1 cellular context compared by ENCODE assay signal in the genomic region with DNA sequence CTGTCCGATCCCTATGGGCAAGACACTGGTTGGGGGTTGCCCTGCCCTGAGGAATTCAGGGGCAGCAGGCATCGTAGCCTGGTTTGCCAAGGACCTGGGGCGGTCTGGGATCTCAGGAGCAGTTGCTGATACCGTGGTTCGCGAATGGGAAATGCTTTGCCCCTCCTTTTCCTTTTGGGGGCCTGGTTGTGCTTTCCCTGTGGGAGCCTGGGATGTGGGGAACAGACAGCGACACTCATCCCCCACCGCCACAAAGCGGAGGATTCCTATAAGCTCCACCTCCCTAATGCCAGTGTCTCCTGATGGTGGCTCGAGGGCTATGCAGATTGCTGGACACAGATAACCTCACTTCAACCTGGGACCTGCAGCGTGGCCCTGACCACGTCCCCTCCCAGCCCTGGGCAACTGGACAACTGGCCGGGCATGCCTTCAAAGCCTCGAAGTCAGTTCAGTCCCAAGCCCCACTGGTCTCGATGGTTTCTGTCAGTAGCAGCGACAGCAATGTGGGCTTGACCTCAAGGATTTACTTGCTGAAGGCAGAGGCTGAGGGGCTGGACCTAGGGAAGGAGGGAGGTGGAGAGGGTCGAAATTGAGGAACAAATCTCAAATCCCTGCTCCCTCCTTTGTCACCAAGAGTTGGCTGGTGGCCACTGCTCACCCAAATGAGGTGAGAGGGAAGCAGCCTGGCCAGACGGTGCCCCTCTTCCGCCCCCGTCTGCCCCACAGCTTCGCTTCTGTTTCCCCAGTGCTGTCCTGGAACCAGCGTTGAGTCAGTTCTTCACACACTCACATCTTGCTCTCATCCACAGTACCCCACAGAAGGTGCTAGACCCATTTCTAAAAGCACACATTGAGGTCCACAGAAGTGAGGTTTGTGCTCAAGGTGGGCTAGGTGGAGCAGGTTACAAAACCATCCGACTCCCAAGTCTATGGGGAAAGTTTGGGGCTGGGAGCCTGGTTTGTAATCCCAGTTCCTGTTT.
TF ChIP-seq lines count a peak whose summit lies in the region.

No MANE protein-coding gene starts in this region.

TF ChIP-seq in H1, 55 proteins besides CTCF, POLR2A, EP300 and RAD21:
- TF ChIP-seq BACH1 (IDR thresholded peaks at IDR 0.05; ENCODE audit: low read length) (no peak), YY1 (IDR thresholded peaks at IDR 0.05; ENCODE audit: low read depth, low read length) (no peak), SIRT6 (IDR thresholded peaks at IDR 0.05; ENCODE audit: low read length) (no peak), RNF2 (IDR thresholded peaks at IDR 0.05; ENCODE audit: borderline replicate concordance, low read depth, low read length, missing control alignments, poor library complexity, severe bottlenecking) (no peak), KDM1A (IDR thresholded peaks at IDR 0.05; ENCODE audit: borderline replicate concordance, low read length) (no peak), JUN (IDR thresholded peaks at IDR 0.05; ENCODE audit: low read depth, low read length) (no peak), CBX8 (IDR thresholded peaks at IDR 0.05; ENCODE audit: borderline replicate concordance, low read depth, low read length) (no peak), RFX5 (IDR thresholded peaks at IDR 0.05; ENCODE audit: borderline replicate concordance, low read depth, low read length) (no peak), POU5F1 (IDR thresholded peaks at IDR 0.05; ENCODE audit: low read depth, low read length) (no peak)
- TF ChIP-seq, protein P1, sequence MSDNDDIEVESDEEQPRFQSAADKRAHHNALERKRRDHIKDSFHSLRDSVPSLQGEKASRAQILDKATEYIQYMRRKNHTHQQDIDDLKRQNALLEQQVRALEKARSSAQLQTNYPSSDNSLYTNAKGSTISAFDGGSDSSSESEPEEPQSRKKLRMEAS (IDR thresholded peaks at IDR 0.05) = no peak
